17 cellular contexts compared by ENCODE assay signal in the genomic region with DNA sequence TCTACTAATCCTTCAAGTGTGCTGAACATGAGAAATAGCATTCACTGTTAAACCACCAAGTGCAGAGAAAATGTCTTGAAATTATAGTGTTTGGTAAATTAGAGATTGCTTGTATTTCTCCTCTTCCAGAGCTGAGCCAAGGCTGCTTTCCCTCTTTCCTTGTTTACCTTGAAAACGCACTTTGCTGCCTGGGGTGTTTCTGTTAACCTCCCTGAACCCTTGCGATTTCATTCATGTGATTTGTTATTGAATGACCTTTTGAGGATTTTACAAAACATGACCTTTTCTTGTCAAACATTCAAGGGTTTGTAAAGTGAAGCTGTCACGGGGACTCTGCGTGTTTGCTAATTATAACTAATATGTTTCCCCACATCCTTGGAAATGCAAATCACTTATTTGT.
A peak's percentile ranks its signal among the peaks of the same experiment; 100 is the strongest.
DNase-seq lines count a peak whose midpoint lies in the region; FAIRE-seq and TF ChIP-seq lines count a peak whose summit lies in the region.
"Had no signal": no experiment of that assay in that cellular context is flagged by ENCODE, and none has a peak within 500 bp of the region (broad histone marks: within the 10 kb centered on the region; RNA-seq: fewer than 3 reads in every experiment).

No MANE protein-coding gene starts in this region.

- no peak for TF ChIP-seq CTCF in kidney (IDR thresholded peaks at IDR 0.05; ENCODE audit: borderline replicate concordance, extremely low read depth, insufficient read depth)
- TF ChIP-seq CTCF in neural crest cell (conservative IDR thresholded peaks at IDR 0.05) = no peak

- no peak overlapping the region for H3K4me3 Mint-ChIP-seq in neural crest cell

- POLR2A ChIA-PET in HEK293T (lab: Yijun Ruan, JAX) = interaction anchor here (1.4 to 11.4 kb wide), 2 partner anchors 13 to 202 kb away, joined by 4 to 101 read pairs; a partner anchor contains a TSS

- H3K9ac ChIP-seq in kidney (ENCODE audit: low read length in 2 of 2) = no peak overlapping the region

- DNase-seq in HEK293T (ENCODE audit: extremely low spot score) = no peak
- peak; percentile 76 for DNase-seq in NCI-H748 (lab: John Stamatoyannopoulos, UW; ENCODE audit: unreplicated experiment)
- no peak for DNase-seq in kidney
- no peak for DNase-seq in neural crest cell (ENCODE audit: low read depth, low spot score)
- DNase-seq in NCI-H1092 (lab: John Stamatoyannopoulos, UW) = no peak
- no peak for DNase-seq in middle frontal gyrus (ENCODE audit: extremely low spot score, low spot score)
- no peak for DNase-seq in putamen (ENCODE audit: low spot score)
- no peak for DNase-seq in Kasumi-1 (lab: John Stamatoyannopoulos, UW)
- DNase-seq: DMS 273 treated with DMSO at 0.1 percent for 48 hours, NCI-H2029 treated with DMSO at 0.1 percent for 48 hours, NCI-H226, NCI-H524 treated with DMSO at 0.1 percent for 48 hours, PC-9, SJCRH30 had no signal

- H3K27me3 Mint-ChIP-seq in neural crest cell (ENCODE audit: low read depth) = peaks cover 24% of the 10 kb centered on the region

- peaks cover 14 to 15% of the 10 kb centered on the region in 2 donors for H3K4me1 ChIP-seq in kidney (ENCODE audit: control insufficient read depth in 1 of 2, insufficient read depth in 1 of 2, low read depth in 1 of 2, low read length in 2 of 2)
- H3K4me1 ChIP-seq: HAP-1, SJCRH30 had no signal

- H3K9me3 ChIP-seq in kidney (ENCODE audit: control insufficient read depth in 1 of 2, low read length in 2 of 2) = no peaks in the 10 kb centered on the region
- H3K9me3 ChIP-seq: A549, HAP-1, SJCRH30 had no signal

- no peaks in the 10 kb centered on the region for H3K36me3 ChIP-seq in kidney (ENCODE audit: control insufficient read depth in 1 of 2, insufficient read depth in 2 of 2, low read length in 2 of 2)
- H3K36me3 ChIP-seq: HAP-1, SJCRH30 had no signal

- H3K27ac ChIP-seq in kidney (ENCODE audit: low read depth in 2 of 2, low read length in 2 of 2) = peak overlapping the region; percentile 28
- H3K27ac ChIP-seq: A549, C4-2B, PC-9, SJCRH30 had no signal

- H3K9me3 Mint-ChIP-seq in neural crest cell = no peaks in the 10 kb centered on the region

- H3K27ac Mint-ChIP-seq in neural crest cell (ENCODE audit: unreplicated experiment) = peak overlapping the region; percentile 77

- intact Hi-C loops in kidney (cut with DNase I) = no loop called here

- no peak for FAIRE-seq in kidney (lab: Jason Lieb, UNC)
- FAIRE-seq: A549 had no signal

- H3K4me3 ChIP-seq in kidney (ENCODE audit: low read length in 2 of 2) = no peak overlapping the region
- H3K4me3 ChIP-seq: A549, HAP-1, PC-9, SJCRH30 had no signal

- peaks cover 47% of the 10 kb centered on the region for H3K4me1 Mint-ChIP-seq in neural crest cell

- H3K36me3 Mint-ChIP-seq in neural crest cell (ENCODE audit: low read depth) = no peaks in the 10 kb centered on the region

- CTCF ChIA-PET in HEK293T (lab: Yijun Ruan, JAX) = no interaction called here

TF ChIP-seq in HEK293T, 16 proteins besides CTCF, POLR2A, EP300 and RAD21:
- TF ChIP-seq SUZ12 (IDR thresholded peaks at IDR 0.05) (no peak), FOXK2 (IDR thresholded peaks at IDR 0.05) (0 out of 2 replicates have a peak, but pooled peaks have one; percentile 13)
TF ChIP-seq in HEK293T: peak in this region for 1.
